Comparison of ENCODE assay signal across 9 cellular contexts in genomic region chr1:232600430-232601258, GRCh38. TPM values are rescaled to one million over a fixed set of nuclear protein-coding genes. Genes with fewer than 3 reads are reported as not detected.
DNase-seq lines count a peak whose midpoint lies in the region; ATAC-seq and TF ChIP-seq lines count a peak whose summit lies in the region.
"Had no signal": no experiment of that assay in that cellular context is flagged by ENCODE, and none has a peak within 500 bp of the region (broad histone marks: within the 10 kb centered on the region; RNA-seq: fewer than 3 reads in every experiment).

No MANE protein-coding gene starts in this region.

- no peak overlapping the region for H3K4me3 Mint-ChIP-seq in activated CD4-positive, alpha-beta T cell treated with anti-CD3 and anti-CD28 coated beads, Interleukin-2, amount 10 ng/mL, durations not matched to agents 7 days and 5 days
- no peak overlapping the region for H3K4me3 Mint-ChIP-seq in type B pancreatic cell

- H3K9me3 Mint-ChIP-seq in activated CD4-positive, alpha-beta T cell treated with anti-CD3 and anti-CD28 coated beads, Interleukin-2, amount 10 ng/mL, durations not matched to agents 7 days and 5 days: peaks cover 16% of the 10 kb centered on the region
- peaks cover 13% of the 10 kb centered on the region for H3K9me3 Mint-ChIP-seq in type B pancreatic cell

- CTCF ChIA-PET in activated CD4-positive, alpha-beta T cell treated with anti-CD3 and anti-CD28 coated beads, Interleukin-2, amount 10 ng/mL, durations not matched to agents 7 days and 5 days (lab: Charles Lee): interaction anchor here (0.9 to 1.5 kb wide), 2 partner anchors 10 to 18 kb away, joined by 3 to 4 read pairs; no protein-coding TSS in a partner anchor

- POLR2A ChIA-PET in activated CD4-positive, alpha-beta T cell treated with anti-CD3 and anti-CD28 coated beads, Interleukin-2, amount 10 ng/mL, durations not matched to agents 7 days and 5 days (lab: Charles Lee): no interaction called here

- H3K27me3 Mint-ChIP-seq in activated CD4-positive, alpha-beta T cell treated with anti-CD3 and anti-CD28 coated beads, Interleukin-2, amount 10 ng/mL, durations not matched to agents 7 days and 5 days: no peaks in the 10 kb centered on the region
- H3K27me3 Mint-ChIP-seq in type B pancreatic cell: no peaks in the 10 kb centered on the region

- peaks cover 49% of the 10 kb centered on the region for H3K4me1 Mint-ChIP-seq in activated CD4-positive, alpha-beta T cell treated with anti-CD3 and anti-CD28 coated beads, Interleukin-2, amount 10 ng/mL, durations not matched to agents 7 days and 5 days
- peaks cover 42% of the 10 kb centered on the region for H3K4me1 Mint-ChIP-seq in type B pancreatic cell (ENCODE audit: unreplicated experiment)

- no peak for DNase-seq in activated CD4-positive, alpha-beta T cell treated with anti-CD3 and anti-CD28 coated beads, Interleukin-2, amount 10 ng/mL, durations not matched to agents 7 days and 5 days
- DNase-seq in activated CD4-positive, alpha-beta T cell treated with anti-CD3 and anti-CD28 coated beads for 48 hours: no peak
- DNase-seq in HT-29 (ENCODE audit: low spot score) (peak; percentile 16), astrocyte of the hippocampus (ENCODE audit: low read depth, low spot score) (peak; percentile 51), type B pancreatic cell (ENCODE audit: extremely low spot score, unreplicated experiment) (no peak), SK-N-DZ (ENCODE audit: low spot score) (no peak)
- DNase-seq: C1 segment of cervical spinal cord had no signal

- H3K27ac Mint-ChIP-seq in activated CD4-positive, alpha-beta T cell treated with anti-CD3 and anti-CD28 coated beads, Interleukin-2, amount 10 ng/mL, durations not matched to agents 7 days and 5 days: peak overlapping the region; percentile 73
- H3K27ac Mint-ChIP-seq in type B pancreatic cell: peak overlapping the region; percentile 49

- no peak for ATAC-seq in HG03565 (IDR thresholded peaks at IDR 0.05; ENCODE audit: unreplicated experiment)
- no peak for ATAC-seq in esophagus mucosa

- peaks cover 15% of the 10 kb centered on the region for H3K36me3 Mint-ChIP-seq in activated CD4-positive, alpha-beta T cell treated with anti-CD3 and anti-CD28 coated beads, Interleukin-2, amount 10 ng/mL, durations not matched to agents 7 days and 5 days (ENCODE audit: low read depth)
- peaks cover 18% of the 10 kb centered on the region for H3K36me3 Mint-ChIP-seq in type B pancreatic cell

- no peak for TF ChIP-seq CTCF in type B pancreatic cell (conservative IDR thresholded peaks at IDR 0.05)

RNA-seq across cellular contexts. Expression of gene SIPA1L2, which starts 29.3 kb away (rescaled TPM):
- under 1 TPM; 0.62 to 0.77 TPM for total RNA-seq in activated CD4-positive, alpha-beta T cell treated with anti-CD3 and anti-CD28 coated beads, Interleukin-2, amount 10 ng/mL, durations not matched to agents 7 days and 5 days
- total RNA-seq in HT-29 (2014; rRNA removed; shearing (Covaris generic)): 4.1 and 5.1 TPM in 2 replicates
- total RNA-seq in type B pancreatic cell (ENCODE audit: low replicate concordance) (35.6 and 45.6 TPM in 2 replicates), esophagus mucosa (36.9 TPM)
- polyA plus RNA-seq in SK-N-DZ (2014; cell fraction: cytosol; rRNA removed): 10.6 and 12.1 TPM in 2 replicates
- polyA plus RNA-seq in SK-N-DZ (2014; cell fraction: nucleus; rRNA removed): 12.2 and 15.1 TPM in 2 replicates

Comparison
In these comparisons a context has a peak if more than half of its experiments do, and no peak if none do; other contexts are left out.
1. DNase-seq: peak in HT-29 (single experiment) and astrocyte of the hippocampus (single experiment); none in activated CD4-positive, alpha-beta T cell treated with anti-CD3 and anti-CD28 coated beads, Interleukin-2, amount 10 ng/mL, durations not matched to agents 7 days and 5 days (single experiment), activated CD4-positive, alpha-beta T cell treated with anti-CD3 and anti-CD28 coated beads for 48 hours (single experiment), type B pancreatic cell (single experiment) and SK-N-DZ (single experiment).